In the genomic region with DNA sequence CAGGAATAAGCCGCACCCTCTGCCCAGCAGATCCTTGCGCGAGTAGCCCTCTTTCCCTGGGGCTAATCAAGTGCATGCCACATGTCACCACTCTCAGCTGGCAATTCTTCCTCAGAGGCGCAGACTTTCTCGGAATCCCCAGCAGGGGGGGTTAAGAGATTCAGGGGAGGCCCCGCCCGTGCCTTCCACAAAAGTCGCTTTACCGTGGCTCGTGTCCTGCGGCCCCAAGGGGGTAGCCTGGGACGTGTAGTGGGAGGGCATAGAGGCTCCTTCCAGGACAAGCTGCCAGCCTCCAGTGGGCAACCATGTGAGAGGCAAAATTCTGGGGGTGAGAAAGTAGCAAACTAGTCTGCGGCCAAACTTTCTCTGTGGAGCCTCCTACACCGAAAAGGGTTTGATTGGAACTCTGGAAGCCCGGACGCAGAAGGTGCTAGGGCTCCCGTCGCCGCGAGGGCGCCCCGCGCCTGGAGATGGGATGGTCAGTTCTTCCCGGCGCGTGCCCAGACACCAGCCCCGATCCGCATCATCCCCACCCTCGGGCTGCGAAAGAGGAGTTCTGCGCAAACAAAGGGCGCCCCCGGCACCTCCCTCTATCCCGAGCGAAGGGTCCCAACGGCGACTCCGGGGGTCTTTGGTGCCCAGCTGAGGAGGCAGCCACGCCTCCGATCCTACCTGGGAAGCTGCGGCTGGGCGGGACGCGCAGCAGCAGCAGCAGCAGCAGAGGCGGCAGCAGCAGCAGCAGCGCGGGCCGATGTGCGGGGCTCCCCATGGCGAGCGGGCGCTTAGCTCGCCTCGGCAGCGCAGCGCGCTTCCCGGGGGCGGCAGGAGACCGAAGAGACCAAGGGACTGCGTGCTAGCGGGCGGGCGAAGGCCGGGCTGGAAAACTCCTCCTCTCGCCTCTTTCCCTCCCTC, we compare ENCODE assay signal across 8 cellular contexts. TPM values are rescaled to one million over a fixed set of nuclear protein-coding genes. Genes with fewer than 3 reads are reported as not detected.
DNase-seq lines count a peak whose midpoint lies in the region; ATAC-seq and TF ChIP-seq lines count a peak whose summit lies in the region.

A gene with protein sequence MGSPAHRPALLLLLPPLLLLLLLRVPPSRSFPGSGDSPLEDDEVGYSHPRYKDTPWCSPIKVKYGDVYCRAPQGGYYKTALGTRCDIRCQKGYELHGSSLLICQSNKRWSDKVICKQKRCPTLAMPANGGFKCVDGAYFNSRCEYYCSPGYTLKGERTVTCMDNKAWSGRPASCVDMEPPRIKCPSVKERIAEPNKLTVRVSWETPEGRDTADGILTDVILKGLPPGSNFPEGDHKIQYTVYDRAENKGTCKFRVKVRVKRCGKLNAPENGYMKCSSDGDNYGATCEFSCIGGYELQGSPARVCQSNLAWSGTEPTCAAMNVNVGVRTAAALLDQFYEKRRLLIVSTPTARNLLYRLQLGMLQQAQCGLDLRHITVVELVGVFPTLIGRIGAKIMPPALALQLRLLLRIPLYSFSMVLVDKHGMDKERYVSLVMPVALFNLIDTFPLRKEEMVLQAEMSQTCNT (minus strand): TSS at position 848 of the 912 bp plus-strand sequence. CDS start 79 bp downstream, at position 769.

- no peaks in the 10 kb centered on the region for H3K9me3 Mint-ChIP-seq in activated CD8-positive, alpha-beta memory T cell treated with anti-CD3 and anti-CD28 coated beads, Interleukin-2, amount 10 ng/mL, durations not matched to agents 7 days and 5 days (ENCODE audit: low read depth)
- peaks cover 6% of the 10 kb centered on the region for H3K9me3 Mint-ChIP-seq in neural progenitor cell

- peaks cover 20% of the 10 kb centered on the region for H3K4me1 Mint-ChIP-seq in activated CD8-positive, alpha-beta memory T cell treated with anti-CD3 and anti-CD28 coated beads, Interleukin-2, amount 10 ng/mL, durations not matched to agents 7 days and 5 days
- peaks cover 3% of the 10 kb centered on the region for H3K4me1 Mint-ChIP-seq in neural progenitor cell

- H3K27ac ChIP-seq in neural progenitor cell, result no peak within 1 kb of the TSS
- no peak within 1 kb of the TSS for H3K27ac ChIP-seq in effector memory CD4-positive, alpha-beta T cell (ENCODE audit: insufficient read depth, low read length, poor library complexity, severe bottlenecking)

- H3K9ac ChIP-seq in neural progenitor cell, result no peak within 1 kb of the TSS

- H3K4me1 ChIP-seq in neural progenitor cell, result no peaks in the 10 kb centered on the region
- no peaks in the 10 kb centered on the region for H3K4me1 ChIP-seq in effector memory CD4-positive, alpha-beta T cell (ENCODE audit: control insufficient read depth, insufficient read depth, low read length, poor library complexity, severe bottlenecking)

- H3K27me3 Mint-ChIP-seq in activated CD8-positive, alpha-beta memory T cell treated with anti-CD3 and anti-CD28 coated beads, Interleukin-2, amount 10 ng/mL, durations not matched to agents 7 days and 5 days, result peaks cover 62% of the 10 kb centered on the region
- peaks cover 13% of the 10 kb centered on the region for H3K27me3 Mint-ChIP-seq in neural progenitor cell (ENCODE audit: insufficient read depth, low read depth)

- H3K9me3 ChIP-seq in neural progenitor cell (ENCODE audit: low read depth), result no peaks in the 10 kb centered on the region
- H3K9me3 ChIP-seq in effector memory CD4-positive, alpha-beta T cell (ENCODE audit: control insufficient read depth, low read length), result no peaks in the 10 kb centered on the region

- H3K27me3 ChIP-seq in neural progenitor cell, result peaks cover 46% of the 10 kb centered on the region
- no peaks in the 10 kb centered on the region for H3K27me3 ChIP-seq in effector memory CD4-positive, alpha-beta T cell (replicated peaks; ENCODE audit: control insufficient read depth, insufficient read depth, low read length, poor library complexity, severe bottlenecking)

- peak within 1 kb of the TSS; percentile 92 for H2AFZ ChIP-seq in neural progenitor cell (replicated peaks)

- DNase-seq in activated CD8-positive, alpha-beta memory T cell treated with anti-CD3 and anti-CD28 coated beads, Interleukin-2, amount 10 ng/mL, durations not matched to agents 7 days and 5 days, result peak; percentile 50
- DNase-seq in activated CD8-positive, alpha-beta memory T cell treated with anti-CD3 and anti-CD28 coated beads for 24 hours, result no peak
- peak; percentile 13 for DNase-seq in UCSD-AML1 (lab: John Stamatoyannopoulos, UW; ENCODE audit: unreplicated experiment)
- DNase-seq in fibroblast of pulmonary artery (ENCODE audit: low read depth), result peak; percentile 72
- peak; percentile 67 for DNase-seq in neural progenitor cell (ENCODE audit: low spot score)
- no peak for DNase-seq in effector memory CD4-positive, alpha-beta T cell
- no peak for DNase-seq in NK-92 treated with Interleukin-12 subunit alpha and Interleukin-12 subunit beta, amount 100 ng/mL, for 24 hours (lab: John Stamatoyannopoulos, UW)

- TF ChIP-seq CTCF in fibroblast of pulmonary artery (IDR thresholded peaks at IDR 0.05; ENCODE audit: low read length, missing control alignments) (peak; percentile 24), neural progenitor cell (IDR thresholded peaks at IDR 0.05) (peak; percentile 28)

- no peaks in the 10 kb centered on the region for H3F3A ChIP-seq in neural progenitor cell (ENCODE audit: low read depth)

- H3K4me3 ChIP-seq in fibroblast of pulmonary artery (replicated peaks; ENCODE audit: low read depth, low read length), result peak within 1 kb of the TSS; percentile 85
- H3K4me3 ChIP-seq in neural progenitor cell, result peak within 1 kb of the TSS; percentile 52
- no peak within 1 kb of the TSS for H3K4me3 ChIP-seq in effector memory CD4-positive, alpha-beta T cell (ENCODE audit: insufficient read depth, low read depth, low read length, poor library complexity, severe bottlenecking)

- no peak for TF ChIP-seq EP300 in Ishikawa (IDR thresholded peaks at IDR 0.05; ENCODE audit: borderline replicate concordance)

- H3K27ac Mint-ChIP-seq in activated CD8-positive, alpha-beta memory T cell treated with anti-CD3 and anti-CD28 coated beads, Interleukin-2, amount 10 ng/mL, durations not matched to agents 7 days and 5 days, result no peak within 1 kb of the TSS
- no peak within 1 kb of the TSS for H3K27ac Mint-ChIP-seq in neural progenitor cell

- no peaks in the 10 kb centered on the region for H3K36me3 ChIP-seq in neural progenitor cell
- H3K36me3 ChIP-seq in effector memory CD4-positive, alpha-beta T cell (ENCODE audit: control insufficient read depth, insufficient read depth, low read length), result no peaks in the 10 kb centered on the region

- H3K4me3 Mint-ChIP-seq in activated CD8-positive, alpha-beta memory T cell treated with anti-CD3 and anti-CD28 coated beads, Interleukin-2, amount 10 ng/mL, durations not matched to agents 7 days and 5 days, result peak within 1 kb of the TSS; percentile 47
- H3K4me3 Mint-ChIP-seq in neural progenitor cell, result peak within 1 kb of the TSS; percentile 86

- no peaks in the 10 kb centered on the region for H3K79me2 ChIP-seq in neural progenitor cell (ENCODE audit: low read depth)

- peak within 1 kb of the TSS; percentile 76 for H3K4me2 ChIP-seq in neural progenitor cell

- no peaks in the 10 kb centered on the region for H4K20me1 ChIP-seq in neural progenitor cell (ENCODE audit: low read depth)

- H3K36me3 Mint-ChIP-seq in activated CD8-positive, alpha-beta memory T cell treated with anti-CD3 and anti-CD28 coated beads, Interleukin-2, amount 10 ng/mL, durations not matched to agents 7 days and 5 days, result no peaks in the 10 kb centered on the region
- no peaks in the 10 kb centered on the region for H3K36me3 Mint-ChIP-seq in neural progenitor cell

- CTCF ChIA-PET in activated CD8-positive, alpha-beta memory T cell treated with anti-CD3 and anti-CD28 coated beads, Interleukin-2, amount 10 ng/mL, durations not matched to agents 7 days and 5 days (lab: Charles Lee), result interaction anchor here (0.6 to 2.1 kb wide), 5 partner anchors 9 to 107 kb away, joined by 3 to 8 read pairs (median 3); a partner anchor contains a TSS

- peak; percentile 72 for ATAC-seq in activated CD8-positive, alpha-beta memory T cell treated with anti-CD3 and anti-CD28 coated beads, Interleukin-2, amount 10 ng/mL, durations not matched to agents 7 days and 5 days

- no peak for TF ChIP-seq RAD21 in Ishikawa (IDR thresholded peaks at IDR 0.05; ENCODE audit: low read depth)

TF ChIP-seq in Ishikawa, 13 proteins besides CTCF, POLR2A, EP300 and RAD21:
- TF ChIP-seq ZBTB7A (IDR thresholded peaks at IDR 0.05; ENCODE audit: low read depth) (no peak), TEAD4 (IDR thresholded peaks at IDR 0.05) (no peak)
- TF ChIP-seq, protein P1, sequence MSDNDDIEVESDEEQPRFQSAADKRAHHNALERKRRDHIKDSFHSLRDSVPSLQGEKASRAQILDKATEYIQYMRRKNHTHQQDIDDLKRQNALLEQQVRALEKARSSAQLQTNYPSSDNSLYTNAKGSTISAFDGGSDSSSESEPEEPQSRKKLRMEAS (IDR thresholded peaks at IDR 0.05), result peak; percentile 52

RNA-seq across cellular contexts. Expression of the gene that starts here (rescaled TPM):
- total RNA-seq in activated CD8-positive, alpha-beta memory T cell treated with anti-CD3 and anti-CD28 coated beads, Interleukin-2, amount 10 ng/mL, durations not matched to agents 7 days and 5 days, result 1 to 10 TPM in 1 of 2 experiments, under 1 TPM in 1; 0.47 to 1.2 TPM
- total RNA-seq in neural progenitor cell (ENCODE audit: low replicate concordance), result 3.2 and 4.8 TPM in 2 replicates

Comparison
In these comparisons a context has a peak if more than half of its experiments do, and no peak if none do; other contexts are left out.
1. DNase-seq: peak in activated CD8-positive, alpha-beta memory T cell treated with anti-CD3 and anti-CD28 coated beads, Interleukin-2, amount 10 ng/mL, durations not matched to agents 7 days and 5 days (single experiment), UCSD-AML1 (single experiment), fibroblast of pulmonary artery (single experiment) and neural progenitor cell (single experiment); none in activated CD8-positive, alpha-beta memory T cell treated with anti-CD3 and anti-CD28 coated beads for 24 hours (single experiment), effector memory CD4-positive, alpha-beta T cell (0 of 3) and NK-92 treated with Interleukin-12 subunit alpha and Interleukin-12 subunit beta, amount 100 ng/mL, for 24 hours (single experiment).